Comparison of ENCODE assay signal across 9 cellular contexts in genomic region chr2:164560181-164560792, GRCh38.
DNase-seq lines count a peak whose midpoint lies in the region; ATAC-seq and TF ChIP-seq lines count a peak whose summit lies in the region.
"Had no signal": no experiment of that assay in that cellular context is flagged by ENCODE, and none has a peak within 500 bp of the region (broad histone marks: within the 10 kb centered on the region; RNA-seq: fewer than 3 reads in every experiment).

No MANE protein-coding gene starts in this region.

- peaks cover 0 to 3% of the 10 kb centered on the region in 2 donors for H3K36me3 ChIP-seq in adrenal gland (replicated peaks in 1 of 2)

- no peaks in the 10 kb centered on the region for H3K27me3 ChIP-seq in adrenal gland

- DNase-seq in NCI-H82 (lab: John Stamatoyannopoulos, UW) (peak; percentile 38), NCI-H82 treated with DMSO at 0.1 percent for 48 hours (lab: John Stamatoyannopoulos, UW; ENCODE audit: unreplicated experiment) (no peak), adrenal gland (no peak), left kidney (ENCODE audit: low read depth, low spot score) (peak; percentile 59), left colon (no peak), immature natural killer cell (no peak)
- no peak for DNase-seq in effector CD4-positive, alpha-beta T cell

- TF ChIP-seq RAD21 in Ishikawa (IDR thresholded peaks at IDR 0.05; ENCODE audit: low read depth), result peak; percentile 50

- 37 to 43% (median 41%) methylated on average over 4 of the region's 4 CpGs for WGBS in adrenal gland, 4 donors

- no peak for TF ChIP-seq POLR2A in adrenal gland (IDR thresholded peaks at IDR 0.05)

- TF ChIP-seq EP300 in Ishikawa (IDR thresholded peaks at IDR 0.05; ENCODE audit: borderline replicate concordance), result no peak

- H3K27ac Mint-ChIP-seq in immature natural killer cell, result no peak overlapping the region
- H3K27ac Mint-ChIP-seq: activated naive CD4-positive, alpha-beta T cell treated with anti-CD3 and anti-CD28 coated beads, Interleukin-2, amount 50 U/mL, for 24 hours had no signal

- no peak for ATAC-seq in left colon

- no peaks in the 10 kb centered on the region for H3K4me1 Mint-ChIP-seq in immature natural killer cell
- H3K4me1 Mint-ChIP-seq: activated naive CD4-positive, alpha-beta T cell treated with anti-CD3 and anti-CD28 coated beads, Interleukin-2, amount 50 U/mL, for 24 hours had no signal

- peak overlapping the region in 1 of 5 donors; percentile 27 for H3K27ac ChIP-seq in adrenal gland

- peak; percentile 52 to 79 (median 72) for TF ChIP-seq CTCF in adrenal gland (IDR thresholded peaks at IDR 0.05)

- H3K9me3 ChIP-seq in adrenal gland (replicated peaks in 1 of 3), result no peaks in the 10 kb centered on the region

- H3K9me3 Mint-ChIP-seq in immature natural killer cell, result peaks cover 0 to 5% (median 1%) of the 10 kb centered on the region in 6 donors

- intact Hi-C loops in adrenal gland (cut with DNase I), result no loop called here
- intact Hi-C loops in left colon (cut with DNase I, micrococcal nuclease), result no loop called here

- H3K4me1 ChIP-seq in adrenal gland (replicated peaks in 1 of 2), result peaks cover 16 to 43% of the 10 kb centered on the region in 2 donors

- peaks cover 0 to 5% (median 3%) of the 10 kb centered on the region in 3 donors for H3K27me3 Mint-ChIP-seq in immature natural killer cell (ENCODE audit: low read depth in 3 of 3)
- H3K27me3 Mint-ChIP-seq: activated naive CD4-positive, alpha-beta T cell treated with anti-CD3 and anti-CD28 coated beads, Interleukin-2, amount 50 U/mL, for 24 hours had no signal

- H3K36me3 Mint-ChIP-seq in immature natural killer cell, result no peaks in the 10 kb centered on the region
- H3K36me3 Mint-ChIP-seq: activated naive CD4-positive, alpha-beta T cell treated with anti-CD3 and anti-CD28 coated beads, Interleukin-2, amount 50 U/mL, for 24 hours had no signal

- peak overlapping the region in 1 of 4 donors; percentile 18 for H3K4me3 ChIP-seq in adrenal gland

- no peak overlapping the region for H3K4me3 Mint-ChIP-seq in immature natural killer cell
- H3K4me3 Mint-ChIP-seq: activated naive CD4-positive, alpha-beta T cell treated with anti-CD3 and anti-CD28 coated beads, Interleukin-2, amount 50 U/mL, for 24 hours had no signal

TF ChIP-seq in Ishikawa, 13 proteins besides CTCF, POLR2A, EP300 and RAD21:
- no peak for TF ChIP-seq TCF12 (IDR thresholded peaks at IDR 0.05; ENCODE audit: low read depth)
- no peak for TF ChIP-seq MAX (IDR thresholded peaks at IDR 0.05)
- TF ChIP-seq USF1 (IDR thresholded peaks at IDR 0.05), result no peak
- TF ChIP-seq YY1 (IDR thresholded peaks at IDR 0.05; ENCODE audit: low read depth), result no peak
- no peak for TF ChIP-seq TEAD4 (IDR thresholded peaks at IDR 0.05)
- no peak for TF ChIP-seq CREB1 (IDR thresholded peaks at IDR 0.05; ENCODE audit: low read depth)
- TF ChIP-seq CEBPB (IDR thresholded peaks at IDR 0.05), result no peak
- no peak for TF ChIP-seq NFIC (IDR thresholded peaks at IDR 0.05)
- TF ChIP-seq EGR1 (IDR thresholded peaks at IDR 0.05), result no peak
- no peak for TF ChIP-seq REST (IDR thresholded peaks at IDR 0.05; ENCODE audit: low read depth)
- TF ChIP-seq ZBTB7A (IDR thresholded peaks at IDR 0.05; ENCODE audit: low read depth), result no peak
- no peak for TF ChIP-seq TAF1 (IDR thresholded peaks at IDR 0.05; ENCODE audit: low read depth)

Comparison
In these comparisons a context has a peak if more than half of its experiments do, and no peak if none do; other contexts are left out.
1. DNase-seq: peak in NCI-H82 (single experiment) and left kidney (single experiment); none in NCI-H82 treated with DMSO at 0.1 percent for 48 hours (single experiment), adrenal gland (0 of 7), effector CD4-positive, alpha-beta T cell (single experiment), left colon (0 of 2) and immature natural killer cell (0 of 3).